Comparison of ENCODE assay signal across 12 cellular contexts in the genomic region with DNA sequence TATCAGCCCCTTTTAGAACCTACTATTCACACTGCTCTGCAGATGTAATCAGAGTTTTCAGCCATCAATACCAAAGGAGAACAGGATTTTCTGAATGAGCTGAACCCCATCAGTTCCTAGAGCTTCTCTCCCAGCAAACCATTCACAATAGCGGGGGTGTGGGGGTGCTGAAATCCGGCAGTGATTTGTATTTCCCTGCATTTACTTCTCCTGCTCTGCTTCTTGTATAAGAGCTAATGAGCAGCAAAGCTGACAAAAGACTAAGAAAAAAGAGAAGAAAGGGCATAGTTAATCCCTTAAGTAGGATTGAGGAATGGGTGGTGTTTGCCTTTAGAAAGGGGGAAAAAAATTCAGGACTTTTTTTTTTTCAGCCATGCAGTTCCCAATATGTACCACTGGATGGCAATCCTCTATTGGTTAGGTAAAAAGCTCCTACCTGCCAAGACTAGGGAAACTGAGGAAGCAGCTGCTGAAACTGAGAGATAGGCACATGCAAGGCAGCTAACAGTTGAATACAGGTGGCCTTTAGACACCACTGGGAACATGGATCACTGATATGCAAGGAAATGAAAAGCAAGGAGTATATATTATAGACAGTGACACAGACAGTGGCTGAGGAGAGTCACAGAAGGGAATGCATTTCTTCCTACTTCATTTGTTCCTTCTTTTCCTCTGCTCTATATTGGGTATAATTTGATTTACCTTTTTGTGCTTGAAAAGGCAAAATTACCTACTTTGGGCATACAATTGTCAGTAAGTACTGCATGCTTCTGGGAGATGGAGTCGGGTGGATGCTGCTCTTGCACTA.
DNase-seq lines count a peak whose midpoint lies in the region; ATAC-seq and TF ChIP-seq lines count a peak whose summit lies in the region.
"Had no signal": no experiment of that assay in that cellular context is flagged by ENCODE, and none has a peak within 500 bp of the region (broad histone marks: within the 10 kb centered on the region; RNA-seq: fewer than 3 reads in every experiment).

No MANE protein-coding gene starts in this region.

- H3K9me2 ChIP-seq in SK-N-SH: no peaks in the 10 kb centered on the region

- H3K4me1 ChIP-seq in SK-N-SH (ENCODE audit: control insufficient read depth in 1 of 2, insufficient read depth in 2 of 2, low read depth in 1 of 2, low read length in 1 of 2) (peaks cover 0 to 3% of the 10 kb centered on the region in 2 experiments; a peak in 1 of 4 replicates), OCI-LY3 (ENCODE audit: low read length) (peaks cover 38% of the 10 kb centered on the region), esophagus squamous epithelium (peaks cover 0 to 48% (median 0%) of the 10 kb centered on the region in 3 donors), smooth muscle cell (ENCODE audit: low read depth) (no peaks in the 10 kb centered on the region)

- H3K4me2 ChIP-seq in SK-N-SH: no peak overlapping the region
- no peak overlapping the region for H3K4me2 ChIP-seq in OCI-LY3 (ENCODE audit: low read length)
- H3K4me2 ChIP-seq in smooth muscle cell: no peak overlapping the region

- H2AFZ ChIP-seq in SK-N-SH (ENCODE audit: low read depth) (no peak overlapping the region), OCI-LY3 (ENCODE audit: low read depth, low read length) (no peak overlapping the region), smooth muscle cell (ENCODE audit: low read depth) (no peak overlapping the region)

- no peaks in the 10 kb centered on the region; the same call in 1 of the 2 replicates for H3K27me3 ChIP-seq in SK-N-SH (ENCODE audit: insufficient read depth)
- no peaks in the 10 kb centered on the region for H3K27me3 ChIP-seq in OCI-LY3 (ENCODE audit: low read depth, low read length)
- H3K27me3 ChIP-seq in esophagus squamous epithelium: no peaks in the 10 kb centered on the region
- H3K27me3 ChIP-seq in smooth muscle cell (ENCODE audit: low read depth): no peaks in the 10 kb centered on the region

- WGBS in SK-N-SH (ENCODE audit: low lambda C conversion rate): 32% methylated on average over 3 of the region's 3 CpGs
- 80 to 86% methylated on average over 1 to 3 of the region's 3 CpGs for WGBS in esophagus squamous epithelium, 2 donors
- WGBS in smooth muscle cell (ENCODE audit: low lambda C conversion rate): 62% methylated on average over 3 of the region's 3 CpGs

- no peak for TF ChIP-seq EP300 in SK-N-SH (IDR thresholded peaks at IDR 0.05; ENCODE audit: borderline replicate concordance in 1 of 2, low read depth in 1 of 2, low read length in 1 of 2)

- peak; percentile 25 for DNase-seq in SK-N-SH
- DNase-seq in esophagus squamous epithelium (lab: John Stamatoyannopoulos, UW): no peak
- DNase-seq in smooth muscle cell (lab: John Stamatoyannopoulos, UW; ENCODE audit: unreplicated experiment): no peak
- no peak for DNase-seq in COLO668 (lab: John Stamatoyannopoulos, UW; ENCODE audit: unreplicated experiment)
- DNase-seq in DMS79 (lab: John Stamatoyannopoulos, UW): no peak
- DNase-seq in NCI-H1436 treated with DMSO at 0.1 percent for 48 hours (lab: John Stamatoyannopoulos, UW): no peak
- DNase-seq: NCI-H1105; stimulated activated CD4-positive, alpha-beta T cell treated with anti-CD3 and anti-CD28 coated beads, Interleukin-4, amount 100 ng/mL, for 24 hours; T-helper 2 cell had no signal

- H3K4me3 ChIP-seq in SK-N-SH (ENCODE audit: low read depth in 2 of 2, low read length in 1 of 2) (no peak overlapping the region; a peak in 1 of 4 replicates), OCI-LY3 (ENCODE audit: low read length) (no peak overlapping the region), esophagus squamous epithelium (no peak overlapping the region), smooth muscle cell (peak overlapping the region; percentile 6)

- ATAC-seq in SK-N-SH treated with all-trans-retinoic acid at 6 μM for 48 hours: no peak
- ATAC-seq: activated naive CD4-positive, alpha-beta T cell treated with anti-CD3 and anti-CD28 coated beads, Interleukin-2, amount 50 U/mL, for 72 hours had no signal

- no peaks in the 10 kb centered on the region for H3F3A ChIP-seq in SK-N-SH (replicated peaks; ENCODE audit: insufficient read depth)
- H3F3A ChIP-seq in smooth muscle cell (ENCODE audit: low read depth): no peaks in the 10 kb centered on the region

- POLR2A ChIA-PET in SK-N-SH (lab: Yijun Ruan, JAX): no interaction called here

- no peaks in the 10 kb centered on the region for H3K9me3 ChIP-seq in SK-N-SH
- no peaks in the 10 kb centered on the region for H3K9me3 ChIP-seq in OCI-LY3 (ENCODE audit: insufficient read depth, low read length)
- H3K9me3 ChIP-seq in esophagus squamous epithelium: no peaks in the 10 kb centered on the region
- no peaks in the 10 kb centered on the region for H3K9me3 ChIP-seq in smooth muscle cell (replicated peaks; ENCODE audit: low read depth)

- CTCF ChIA-PET in SK-N-SH (lab: Yijun Ruan, JAX): interaction anchor here (0.6 to 3.4 kb wide), 20 partner anchors 8 to 878 kb away, joined by 3 to 24 read pairs (median 4); no protein-coding TSS in a partner anchor

- TF ChIP-seq POLR2A in esophagus squamous epithelium (IDR thresholded peaks at IDR 0.05): no peak

- no peaks in the 10 kb centered on the region for H3K36me3 ChIP-seq in SK-N-SH (replicated peaks in 1 of 2; ENCODE audit: control insufficient read depth in 1 of 2, insufficient read depth in 2 of 2, low read length in 1 of 2)
- no peaks in the 10 kb centered on the region for H3K36me3 ChIP-seq in OCI-LY3 (replicated peaks; ENCODE audit: low read depth, low read length)
- no peaks in the 10 kb centered on the region for H3K36me3 ChIP-seq in esophagus squamous epithelium
- no peaks in the 10 kb centered on the region for H3K36me3 ChIP-seq in smooth muscle cell (ENCODE audit: low read depth)

- intact Hi-C loops in esophagus squamous epithelium (cut with DNase I): no loop called here

- no peaks in the 10 kb centered on the region for H3K79me2 ChIP-seq in SK-N-SH (ENCODE audit: insufficient read depth)
- no peaks in the 10 kb centered on the region for H3K79me2 ChIP-seq in OCI-LY3 (ENCODE audit: low read length)
- H3K79me2 ChIP-seq in smooth muscle cell (ENCODE audit: low read depth): no peaks in the 10 kb centered on the region

- H3K27ac ChIP-seq in SK-N-SH (ENCODE audit: low read depth in 2 of 2, low read length in 1 of 2): no peak overlapping the region
- no peak overlapping the region for H3K27ac ChIP-seq in OCI-LY3 (ENCODE audit: low read length)
- H3K27ac ChIP-seq in esophagus squamous epithelium: no peak overlapping the region
- H3K27ac ChIP-seq in smooth muscle cell (ENCODE audit: low read depth): no peak overlapping the region

- H3K9ac ChIP-seq in SK-N-SH (no peak overlapping the region), OCI-LY3 (ENCODE audit: low read length) (no peak overlapping the region), smooth muscle cell (ENCODE audit: low read depth) (no peak overlapping the region)

- peak; percentile 67 for TF ChIP-seq CTCF in SK-N-SH (IDR thresholded peaks at IDR 0.05)
- peak; percentile 70 for TF ChIP-seq CTCF in OCI-LY3 (IDR thresholded peaks at IDR 0.05; ENCODE audit: low read depth, low read length)
- peak; percentile 19 to 56 (median 42) for TF ChIP-seq CTCF in esophagus squamous epithelium (IDR thresholded peaks at IDR 0.05)
- TF ChIP-seq CTCF in smooth muscle cell (IDR thresholded peaks at IDR 0.05; ENCODE audit: borderline replicate concordance, insufficient read depth, poor library complexity, severe bottlenecking): peak; percentile 63

- peak; percentile 64 for TF ChIP-seq RAD21 in SK-N-SH (IDR thresholded peaks at IDR 0.05; ENCODE audit: low read length)

- no peaks in the 10 kb centered on the region for H4K20me1 ChIP-seq in SK-N-SH (ENCODE audit: insufficient read depth)
- no peaks in the 10 kb centered on the region for H4K20me1 ChIP-seq in OCI-LY3 (ENCODE audit: insufficient read depth, low read length)
- no peaks in the 10 kb centered on the region for H4K20me1 ChIP-seq in smooth muscle cell (ENCODE audit: low read depth)

TF ChIP-seq in SK-N-SH, 30 proteins besides CTCF, POLR2A, EP300 and RAD21:
- TF ChIP-seq SMC3 (IDR thresholded peaks at IDR 0.05; ENCODE audit: low read depth, low read length) (peak; percentile 26; the same call in 1 of the 2 replicates), CHD2 (IDR thresholded peaks at IDR 0.05; ENCODE audit: low read length, partially characterized antibody) (no peak)

TF ChIP-seq in SK-N-SH treated with all-trans-retinoic acid at 6 μM for 48 hours, 23 proteins besides CTCF, POLR2A, EP300 and RAD21:
- TF ChIP-seq, protein P1, sequence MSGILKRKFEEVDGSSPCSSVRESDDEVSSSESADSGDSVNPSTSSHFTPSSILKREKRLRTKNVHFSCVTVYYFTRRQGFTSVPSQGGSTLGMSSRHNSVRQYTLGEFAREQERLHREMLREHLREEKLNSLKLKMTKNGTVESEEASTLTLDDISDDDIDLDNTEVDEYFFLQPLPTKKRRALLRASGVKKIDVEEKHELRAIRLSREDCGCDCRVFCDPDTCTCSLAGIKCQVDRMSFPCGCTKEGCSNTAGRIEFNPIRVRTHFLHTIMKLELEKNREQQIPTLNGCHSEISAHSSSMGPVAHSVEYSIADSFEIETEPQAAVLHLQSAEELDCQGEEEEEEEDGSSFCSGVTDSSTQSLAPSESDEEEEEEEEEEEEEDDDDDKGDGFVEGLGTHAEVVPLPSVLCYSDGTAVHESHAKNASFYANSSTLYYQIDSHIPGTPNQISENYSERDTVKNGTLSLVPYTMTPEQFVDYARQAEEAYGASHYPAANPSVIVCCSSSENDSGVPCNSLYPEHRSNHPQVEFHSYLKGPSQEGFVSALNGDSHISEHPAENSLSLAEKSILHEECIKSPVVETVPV (CRISPR knock-in tag; IDR thresholded peaks at IDR 0.05): no peak
- TF ChIP-seq TOX (CRISPR knock-in tag; IDR thresholded peaks at IDR 0.05; ENCODE audit: borderline replicate concordance) (no peak), SNAI2 (CRISPR knock-in tag; IDR thresholded peaks at IDR 0.05) (no peak), ESRRG (CRISPR knock-in tag; IDR thresholded peaks at IDR 0.05) (no peak), RARB (CRISPR knock-in tag; IDR thresholded peaks at IDR 0.05) (no peak), ZNF8 (CRISPR knock-in tag; IDR thresholded peaks at IDR 0.05) (no peak), ARNTL (CRISPR knock-in tag; IDR thresholded peaks at IDR 0.05; ENCODE audit: borderline replicate concordance, low read depth) (no peak), ZFP3 (CRISPR knock-in tag; IDR thresholded peaks at IDR 0.05) (no peak), ZFP30 (CRISPR knock-in tag; IDR thresholded peaks at IDR 0.05) (no peak)
- TF ChIP-seq, protein P2, sequence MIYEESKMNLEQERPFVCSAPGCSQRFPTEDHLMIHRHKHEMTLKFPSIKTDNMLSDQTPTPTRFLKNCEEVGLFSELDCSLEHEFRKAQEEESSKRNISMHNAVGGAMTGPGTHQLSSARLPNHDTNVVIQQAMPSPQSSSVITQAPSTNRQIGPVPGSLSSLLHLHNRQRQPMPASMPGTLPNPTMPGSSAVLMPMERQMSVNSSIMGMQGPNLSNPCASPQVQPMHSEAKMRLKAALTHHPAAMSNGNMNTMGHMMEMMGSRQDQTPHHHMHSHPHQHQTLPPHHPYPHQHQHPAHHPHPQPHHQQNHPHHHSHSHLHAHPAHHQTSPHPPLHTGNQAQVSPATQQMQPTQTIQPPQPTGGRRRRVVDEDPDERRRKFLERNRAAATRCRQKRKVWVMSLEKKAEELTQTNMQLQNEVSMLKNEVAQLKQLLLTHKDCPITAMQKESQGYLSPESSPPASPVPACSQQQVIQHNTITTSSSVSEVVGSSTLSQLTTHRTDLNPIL (CRISPR knock-in tag; IDR thresholded peaks at IDR 0.05; ENCODE audit: low read depth): no peak
